In the genomic region with DNA sequence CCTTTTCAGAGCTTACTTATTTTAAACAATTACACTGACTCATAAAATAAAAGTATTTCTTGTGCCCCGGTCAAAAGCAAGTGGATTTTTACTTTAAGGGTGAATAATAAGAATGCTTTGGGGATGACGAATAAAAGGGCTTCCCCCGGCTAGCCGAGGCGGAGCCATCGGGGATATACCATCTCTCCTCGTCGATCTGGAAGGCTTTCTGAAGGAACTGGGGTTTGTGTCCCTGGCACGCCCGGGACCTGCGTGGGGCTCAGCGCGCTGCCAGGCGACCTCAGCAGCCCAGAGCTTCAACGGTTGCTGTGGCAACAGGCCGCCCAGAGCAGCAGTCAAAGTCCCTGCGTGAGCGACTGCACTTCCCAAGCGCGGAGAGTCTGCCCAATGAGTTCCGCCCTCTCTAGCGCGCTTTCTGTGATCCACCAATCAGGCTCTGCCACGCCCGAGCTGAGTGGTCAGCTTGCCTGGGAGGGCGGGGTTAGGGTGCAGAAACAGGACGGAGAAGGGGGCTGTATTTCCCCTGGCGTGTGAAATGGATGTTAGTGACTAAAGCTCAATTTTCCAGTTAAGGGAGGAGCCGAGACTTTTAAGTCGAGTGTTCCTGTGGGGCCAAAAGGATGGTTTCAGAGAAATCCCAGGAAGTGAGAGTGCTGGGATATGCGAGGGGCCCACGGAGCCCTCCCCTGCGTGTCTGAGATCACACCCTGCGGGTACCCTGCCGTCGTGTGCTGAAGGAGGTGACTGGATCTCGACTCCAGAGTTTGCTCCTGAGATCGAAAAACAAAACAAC, we compare ENCODE assay signal across 8 cellular contexts. TPM values are rescaled to one million over a fixed set of nuclear protein-coding genes. Genes with fewer than 3 reads are reported as not detected.
DNase-seq lines count a peak whose midpoint lies in the region; ATAC-seq and TF ChIP-seq lines count a peak whose summit lies in the region.

No MANE protein-coding gene starts in this region.

- WGBS in thymus: under 1% methylated on average over 38 of the region's 38 CpGs

- no peak overlapping the region for H3K27ac ChIP-seq in thymus (ENCODE audit: low read depth)

- H3K4me3 ChIP-seq in GM08714 (ENCODE audit: low read length): peak overlapping the region; percentile 58
- peak overlapping the region; percentile 46 for H3K4me3 ChIP-seq in thymus (ENCODE audit: low read length)

- POLR2A ChIA-PET in activated naive CD8-positive, alpha-beta T cell treated with anti-CD3 and anti-CD28 coated beads, Interleukin-2, amount 10 ng/mL, durations not matched to agents 7 days and 5 days (lab: Charles Lee): interaction anchor here (1.0 to 1.8 kb wide), 3 partner anchors 33 to 171 kb away, joined by 3 to 4 read pairs (median 4); a partner anchor contains a TSS

- H3K4me1 Mint-ChIP-seq in activated naive CD8-positive, alpha-beta T cell treated with anti-CD3 and anti-CD28 coated beads, Interleukin-2, amount 10 ng/mL, durations not matched to agents 7 days and 5 days: peaks cover 20% of the 10 kb centered on the region
- H3K4me1 Mint-ChIP-seq in osteocyte (ENCODE audit: unreplicated experiment): peaks cover 32% of the 10 kb centered on the region

- ATAC-seq in HG02610 (IDR thresholded peaks at IDR 0.05; ENCODE audit: unreplicated experiment) (peak; percentile 97), SK-N-SH treated with all-trans-retinoic acid at 6 μM for 48 hours (peak; percentile 99), Right ventricle myocardium inferior (peak; percentile 100)
- ATAC-seq in activated naive CD8-positive, alpha-beta T cell treated with anti-CD3 and anti-CD28 coated beads, Interleukin-2, amount 10 ng/mL, durations not matched to agents 7 days and 5 days (ENCODE audit: low read depth): peak; percentile 99

- no peaks in the 10 kb centered on the region for H3K36me3 ChIP-seq in thymus (ENCODE audit: control insufficient read depth, insufficient read depth)

- DNase-seq in NCI-H1092 (lab: John Stamatoyannopoulos, UW) (peak; percentile 98), Right ventricle myocardium inferior (ENCODE audit: missing footprints) (peak; percentile 98), osteocyte (ENCODE audit: extremely low spot score, unreplicated experiment) (peak; percentile 97)
- DNase-seq in activated naive CD8-positive, alpha-beta T cell treated with anti-CD3 and anti-CD28 coated beads, Interleukin-2, amount 10 ng/mL, durations not matched to agents 7 days and 5 days: peak; percentile 91

- H3K27ac Mint-ChIP-seq in activated naive CD8-positive, alpha-beta T cell treated with anti-CD3 and anti-CD28 coated beads, Interleukin-2, amount 10 ng/mL, durations not matched to agents 7 days and 5 days: peak overlapping the region; percentile 86
- peak overlapping the region; percentile 94 for H3K27ac Mint-ChIP-seq in osteocyte (ENCODE audit: unreplicated experiment)

- H3K4me3 Mint-ChIP-seq in activated naive CD8-positive, alpha-beta T cell treated with anti-CD3 and anti-CD28 coated beads, Interleukin-2, amount 10 ng/mL, durations not matched to agents 7 days and 5 days: peak overlapping the region; percentile 89
- H3K4me3 Mint-ChIP-seq in osteocyte (ENCODE audit: unreplicated experiment): peak overlapping the region; percentile 91

- peaks cover 41% of the 10 kb centered on the region for H3K27me3 Mint-ChIP-seq in activated naive CD8-positive, alpha-beta T cell treated with anti-CD3 and anti-CD28 coated beads, Interleukin-2, amount 10 ng/mL, durations not matched to agents 7 days and 5 days
- H3K27me3 Mint-ChIP-seq in osteocyte (ENCODE audit: unreplicated experiment): peaks cover 15% of the 10 kb centered on the region

- intact Hi-C loops in Right ventricle myocardium inferior (cut with DNase I): loop anchor here (5.0 kb wide), 1 partner anchor 99 kb away; a partner anchor contains a TSS

- H3K36me3 Mint-ChIP-seq in activated naive CD8-positive, alpha-beta T cell treated with anti-CD3 and anti-CD28 coated beads, Interleukin-2, amount 10 ng/mL, durations not matched to agents 7 days and 5 days: no peaks in the 10 kb centered on the region
- no peaks in the 10 kb centered on the region for H3K36me3 Mint-ChIP-seq in osteocyte (ENCODE audit: unreplicated experiment)

- TF ChIP-seq CTCF in osteocyte (IDR thresholded peaks at IDR 0.05): no peak

- H3K4me1 ChIP-seq in thymus (ENCODE audit: control insufficient read depth, insufficient read depth, low read length): peaks cover 3% of the 10 kb centered on the region

- no peaks in the 10 kb centered on the region for H3K9me3 ChIP-seq in thymus (ENCODE audit: control insufficient read depth)

- H3K27me3 ChIP-seq in thymus (ENCODE audit: control insufficient read depth, insufficient read depth): peaks cover 16% of the 10 kb centered on the region

- H3K9me3 Mint-ChIP-seq in activated naive CD8-positive, alpha-beta T cell treated with anti-CD3 and anti-CD28 coated beads, Interleukin-2, amount 10 ng/mL, durations not matched to agents 7 days and 5 days: no peaks in the 10 kb centered on the region
- H3K9me3 Mint-ChIP-seq in osteocyte (ENCODE audit: unreplicated experiment): no peaks in the 10 kb centered on the region

TF ChIP-seq in SK-N-SH treated with all-trans-retinoic acid at 6 μM for 48 hours, 23 proteins besides CTCF, POLR2A, EP300 and RAD21:
- TF ChIP-seq ZNF8 (CRISPR knock-in tag; IDR thresholded peaks at IDR 0.05) (no peak), ARNTL (CRISPR knock-in tag; IDR thresholded peaks at IDR 0.05; ENCODE audit: borderline replicate concordance, low read depth) (no peak), RARB (CRISPR knock-in tag; IDR thresholded peaks at IDR 0.05) (0 out of 2 replicates have a peak, but pooled peaks have one; percentile 33)

RNA-seq across cellular contexts. Expression of a gene that starts 33.0 kb away (rescaled TPM):
- total RNA-seq in activated naive CD8-positive, alpha-beta T cell treated with anti-CD3 and anti-CD28 coated beads, Interleukin-2, amount 10 ng/mL, durations not matched to agents 7 days and 5 days: 10 to 100 TPM; 61.1 to 62.3 TPM
- total RNA-seq in Right ventricle myocardium inferior (628 TPM), osteocyte (130 and 139 TPM in 2 replicates)
- 107 TPM for polyA plus RNA-seq in thymus

RNA-seq across cellular contexts. Expression of a gene that starts 54.3 kb away (rescaled TPM):
- not detected for total RNA-seq in activated naive CD8-positive, alpha-beta T cell treated with anti-CD3 and anti-CD28 coated beads, Interleukin-2, amount 10 ng/mL, durations not matched to agents 7 days and 5 days
- total RNA-seq in Right ventricle myocardium inferior (0.30 TPM), osteocyte (not detected in 2 replicates)
- 0.05 TPM for polyA plus RNA-seq in thymus
